In genomic region chr21:33374080-33374873, GRCh38 we compare ENCODE assay signal across 1 cellular context.
TF ChIP-seq lines count a peak whose summit lies in the region.

No MANE protein-coding gene starts in this region.

TF ChIP-seq in GM12878, 131 proteins besides CTCF, POLR2A, EP300 and RAD21 (continues in another document):
- TF ChIP-seq ZBTB11 (CRISPR knock-in tag; IDR thresholded peaks at IDR 0.05) (no peak), CEBPB (IDR thresholded peaks at IDR 0.05; ENCODE audit: borderline replicate concordance in 1 of 2, low read depth in 2 of 2, low read length in 2 of 2) (no peak), JUNB (IDR thresholded peaks at IDR 0.05) (no peak; the same call in 1 of the 2 replicates), CREM (IDR thresholded peaks at IDR 0.05; ENCODE audit: low read depth) (no peak), SUPT20H (IDR thresholded peaks at IDR 0.05; ENCODE audit: borderline replicate concordance, control insufficient read depth, low read depth, low read length) (no peak), SRF (IDR thresholded peaks at IDR 0.05; ENCODE audit: low read depth in 2 of 2, low read length in 2 of 2) (no peak), BACH1 (IDR thresholded peaks at IDR 0.05; ENCODE audit: borderline replicate concordance) (no peak), E2F4 (IDR thresholded peaks at IDR 0.05; ENCODE audit: low read depth, low read length) (no peak), BMI1 (IDR thresholded peaks at IDR 0.05; ENCODE audit: borderline replicate concordance) (no peak), PRDM15 (CRISPR knock-in tag; IDR thresholded peaks at IDR 0.05) (no peak), WRNIP1 (IDR thresholded peaks at IDR 0.05; ENCODE audit: borderline replicate concordance, low read depth, low read length) (no peak), NR2C1 (IDR thresholded peaks at IDR 0.05) (no peak), NFIC (IDR thresholded peaks at IDR 0.05; ENCODE audit: low read depth, low read length) (peak; percentile 68; the same call in 1 of the 2 replicates), SIN3A (IDR thresholded peaks at IDR 0.05; ENCODE audit: low read depth, low read length) (no peak), ATF3 (IDR thresholded peaks at IDR 0.05; ENCODE audit: borderline replicate concordance, extremely low read depth, low read depth, low read length) (no peak), NR2C2 (IDR thresholded peaks at IDR 0.05; ENCODE audit: borderline replicate concordance, control insufficient read depth, insufficient read length, low read depth) (no peak), MYB (IDR thresholded peaks at IDR 0.05; ENCODE audit: borderline replicate concordance, low read depth, low read length) (no peak), GABPA (IDR thresholded peaks at IDR 0.05; ENCODE audit: low read depth) (no peak), FOS (IDR thresholded peaks at IDR 0.05; ENCODE audit: borderline replicate concordance, extremely low read depth, insufficient read length) (no peak), KDM1A (IDR thresholded peaks at IDR 0.05; ENCODE audit: borderline replicate concordance) (no peak), NBN (IDR thresholded peaks at IDR 0.05) (no peak), SUZ12 (IDR thresholded peaks at IDR 0.05; ENCODE audit: unreplicated experiment) (no peak), BCL3 (IDR thresholded peaks at IDR 0.05; ENCODE audit: borderline replicate concordance, insufficient read depth, low read depth, low read length, poor library complexity, severe bottlenecking) (no peak), RAD51 (IDR thresholded peaks at IDR 0.05) (no peak), IKZF2 (IDR thresholded peaks at IDR 0.05) (peak; percentile 53 to 58; a peak in 2 of 4 replicates), ETV6 (conservative IDR thresholded peaks at IDR 0.05 in 1 of 2, IDR thresholded peaks at IDR 0.05 in 1 of 2; ENCODE audit: borderline replicate concordance in 1 of 2, low read depth in 1 of 2) (peak in 1 of 2 experiments; percentile 70; a peak in 1 of 4 replicates), MYC (IDR thresholded peaks at IDR 0.05; ENCODE audit: insufficient read depth, insufficient read length, insufficient replicate concordance, low read length, severe bottlenecking) (no peak), NRF1 (conservative IDR thresholded peaks at IDR 0.05; ENCODE audit: low read depth, low read length) (no peak), RB1 (IDR thresholded peaks at IDR 0.05; ENCODE audit: borderline replicate concordance) (no peak), ZNF207 (IDR thresholded peaks at IDR 0.05; ENCODE audit: borderline replicate concordance) (no peak), CBFB (IDR thresholded peaks at IDR 0.05; ENCODE audit: low read depth) (no peak), STAT1 (conservative IDR thresholded peaks at IDR 0.05) (no peak), POU2F2 (IDR thresholded peaks at IDR 0.05; ENCODE audit: borderline replicate concordance, low read depth, low read length) (peak; percentile 43; the same call in 1 of the 3 replicates), ZBED1 (IDR thresholded peaks at IDR 0.05; ENCODE audit: borderline replicate concordance) (no peak), LARP7 (IDR thresholded peaks at IDR 0.05) (no peak), KAT2A (conservative IDR thresholded peaks at IDR 0.05; ENCODE audit: control insufficient read depth, low read depth, low read length) (no peak), PAX5 (IDR thresholded peaks at IDR 0.05; ENCODE audit: borderline replicate concordance, low read depth, low read length) (peak; percentile 88), ZNF24 (IDR thresholded peaks at IDR 0.05) (no peak), PML (IDR thresholded peaks at IDR 0.05; ENCODE audit: low read length) (no peak), CBX3 (IDR thresholded peaks at IDR 0.05; ENCODE audit: borderline replicate concordance, low read depth) (no peak), SMARCA5 (IDR thresholded peaks at IDR 0.05) (0 out of 2 replicates have a peak, but pooled peaks have one; percentile 39)
- TF ChIP-seq, protein P1, sequence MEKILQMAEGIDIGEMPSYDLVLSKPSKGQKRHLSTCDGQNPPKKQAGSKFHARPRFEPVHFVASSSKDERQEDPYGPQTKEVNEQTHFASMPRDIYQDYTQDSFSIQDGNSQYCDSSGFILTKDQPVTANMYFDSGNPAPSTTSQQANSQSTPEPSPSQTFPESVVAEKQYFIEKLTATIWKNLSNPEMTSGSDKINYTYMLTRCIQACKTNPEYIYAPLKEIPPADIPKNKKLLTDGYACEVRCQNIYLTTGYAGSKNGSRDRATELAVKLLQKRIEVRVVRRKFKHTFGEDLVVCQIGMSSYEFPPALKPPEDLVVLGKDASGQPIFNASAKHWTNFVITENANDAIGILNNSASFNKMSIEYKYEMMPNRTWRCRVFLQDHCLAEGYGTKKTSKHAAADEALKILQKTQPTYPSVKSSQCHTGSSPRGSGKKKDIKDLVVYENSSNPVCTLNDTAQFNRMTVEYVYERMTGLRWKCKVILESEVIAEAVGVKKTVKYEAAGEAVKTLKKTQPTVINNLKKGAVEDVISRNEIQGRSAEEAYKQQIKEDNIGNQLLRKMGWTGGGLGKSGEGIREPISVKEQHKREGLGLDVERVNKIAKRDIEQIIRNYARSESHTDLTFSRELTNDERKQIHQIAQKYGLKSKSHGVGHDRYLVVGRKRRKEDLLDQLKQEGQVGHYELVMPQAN (conservative IDR thresholded peaks at IDR 0.05): 0 out of 2 replicates have a peak, but pooled peaks have one; percentile 16
- TF ChIP-seq, protein P2, sequence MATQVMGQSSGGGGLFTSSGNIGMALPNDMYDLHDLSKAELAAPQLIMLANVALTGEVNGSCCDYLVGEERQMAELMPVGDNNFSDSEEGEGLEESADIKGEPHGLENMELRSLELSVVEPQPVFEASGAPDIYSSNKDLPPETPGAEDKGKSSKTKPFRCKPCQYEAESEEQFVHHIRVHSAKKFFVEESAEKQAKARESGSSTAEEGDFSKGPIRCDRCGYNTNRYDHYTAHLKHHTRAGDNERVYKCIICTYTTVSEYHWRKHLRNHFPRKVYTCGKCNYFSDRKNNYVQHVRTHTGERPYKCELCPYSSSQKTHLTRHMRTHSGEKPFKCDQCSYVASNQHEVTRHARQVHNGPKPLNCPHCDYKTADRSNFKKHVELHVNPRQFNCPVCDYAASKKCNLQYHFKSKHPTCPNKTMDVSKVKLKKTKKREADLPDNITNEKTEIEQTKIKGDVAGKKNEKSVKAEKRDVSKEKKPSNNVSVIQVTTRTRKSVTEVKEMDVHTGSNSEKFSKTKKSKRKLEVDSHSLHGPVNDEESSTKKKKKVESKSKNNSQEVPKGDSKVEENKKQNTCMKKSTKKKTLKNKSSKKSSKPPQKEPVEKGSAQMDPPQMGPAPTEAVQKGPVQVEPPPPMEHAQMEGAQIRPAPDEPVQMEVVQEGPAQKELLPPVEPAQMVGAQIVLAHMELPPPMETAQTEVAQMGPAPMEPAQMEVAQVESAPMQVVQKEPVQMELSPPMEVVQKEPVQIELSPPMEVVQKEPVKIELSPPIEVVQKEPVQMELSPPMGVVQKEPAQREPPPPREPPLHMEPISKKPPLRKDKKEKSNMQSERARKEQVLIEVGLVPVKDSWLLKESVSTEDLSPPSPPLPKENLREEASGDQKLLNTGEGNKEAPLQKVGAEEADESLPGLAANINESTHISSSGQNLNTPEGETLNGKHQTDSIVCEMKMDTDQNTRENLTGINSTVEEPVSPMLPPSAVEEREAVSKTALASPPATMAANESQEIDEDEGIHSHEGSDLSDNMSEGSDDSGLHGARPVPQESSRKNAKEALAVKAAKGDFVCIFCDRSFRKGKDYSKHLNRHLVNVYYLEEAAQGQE (IDR thresholded peaks at IDR 0.05; ENCODE audit: low read depth, low read length): no peak
- TF ChIP-seq, protein P3, sequence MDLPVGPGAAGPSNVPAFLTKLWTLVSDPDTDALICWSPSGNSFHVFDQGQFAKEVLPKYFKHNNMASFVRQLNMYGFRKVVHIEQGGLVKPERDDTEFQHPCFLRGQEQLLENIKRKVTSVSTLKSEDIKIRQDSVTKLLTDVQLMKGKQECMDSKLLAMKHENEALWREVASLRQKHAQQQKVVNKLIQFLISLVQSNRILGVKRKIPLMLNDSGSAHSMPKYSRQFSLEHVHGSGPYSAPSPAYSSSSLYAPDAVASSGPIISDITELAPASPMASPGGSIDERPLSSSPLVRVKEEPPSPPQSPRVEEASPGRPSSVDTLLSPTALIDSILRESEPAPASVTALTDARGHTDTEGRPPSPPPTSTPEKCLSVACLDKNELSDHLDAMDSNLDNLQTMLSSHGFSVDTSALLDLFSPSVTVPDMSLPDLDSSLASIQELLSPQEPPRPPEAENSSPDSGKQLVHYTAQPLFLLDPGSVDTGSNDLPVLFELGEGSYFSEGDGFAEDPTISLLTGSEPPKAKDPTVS (IDR thresholded peaks at IDR 0.05; ENCODE audit: low read depth, low read length): no peak
